16 cellular contexts compared by ENCODE assay signal in genomic region chrX:63354484-63354883, GRCh38.
"Had no signal": no experiment of that assay in that cellular context is flagged by ENCODE, and none has a peak within 500 bp of the region (broad histone marks: within the 10 kb centered on the region; RNA-seq: fewer than 3 reads in every experiment).

No MANE protein-coding gene starts in this region.

- H3K36me3 Mint-ChIP-seq: activated CD4-positive, alpha-beta memory T cell treated with anti-CD3 and anti-CD28 coated beads for 36 hours; natural killer cell treated with Interleukin-12 subunit alpha and Interleukin-12 subunit beta and Interleukin-15 and Interleukin-18, amount 100 ng/mL, for 72 hours; stimulated activated memory B cell treated with anti-CD40 and anti-IgM and Interleukin-4, amounts not matched to agents 10 μg/mL and 1 μg/mL and 100 μg/mL, for 72 hours had no signal

- H3K4me3 Mint-ChIP-seq: activated CD4-positive, alpha-beta memory T cell treated with anti-CD3 and anti-CD28 coated beads for 36 hours; activated CD4-positive, alpha-beta T cell treated with anti-CD3 and anti-CD28 coated beads for 36 hours; activated T-cell treated with anti-CD3 and anti-CD28 coated beads, Interleukin-2, amount 50 U/mL, for 4 hours; natural killer cell treated with Interleukin-12 subunit alpha and Interleukin-12 subunit beta and Interleukin-15 and Interleukin-18, amount 100 ng/mL, for 72 hours; stimulated activated memory B cell treated with anti-CD40 and anti-IgM and Interleukin-4, amounts not matched to agents 10 μg/mL and 1 μg/mL and 100 μg/mL, for 72 hours had no signal

- H3K4me3 ChIP-seq: dorsolateral prefrontal cortex, esophagus muscularis mucosa, transverse colon had no signal

- H3K27ac Mint-ChIP-seq: activated CD4-positive, alpha-beta memory T cell treated with anti-CD3 and anti-CD28 coated beads for 36 hours; activated CD4-positive, alpha-beta T cell treated with anti-CD3 and anti-CD28 coated beads for 36 hours; natural killer cell treated with Interleukin-12 subunit alpha and Interleukin-12 subunit beta and Interleukin-15 and Interleukin-18, amount 100 ng/mL, for 72 hours; stimulated activated memory B cell treated with anti-CD40 and anti-IgM and Interleukin-4, amounts not matched to agents 10 μg/mL and 1 μg/mL and 100 μg/mL, for 72 hours had no signal

- DNase-seq: activated CD4-positive, alpha-beta memory T cell treated with anti-CD3 and anti-CD28 coated beads for 36 hours; activated CD4-positive, alpha-beta T cell treated with anti-CD3 and anti-CD28 coated beads for 36 hours; activated effector memory CD4-positive, alpha-beta T cell treated with Interleukin-2 at 50 U/mL for 16 hours; activated naive CD4-positive, alpha-beta T cell treated with anti-CD3 and anti-CD28 coated beads, Interleukin-2, amount 50 U/mL, for 16 hours; activated T-cell treated with anti-CD3 and anti-CD28 coated beads, Interleukin-2, amount 50 U/mL, for 4 hours; dorsolateral prefrontal cortex; hippocampal formation; left ventricle myocardium superior; mesenchymal stem cell; nucleus accumbens; posterior cingulate gyrus; transverse colon; WERI-Rb-1 had no signal

- H3K27me3 Mint-ChIP-seq: activated CD4-positive, alpha-beta memory T cell treated with anti-CD3 and anti-CD28 coated beads for 36 hours; activated CD4-positive, alpha-beta T cell treated with anti-CD3 and anti-CD28 coated beads for 36 hours; stimulated activated memory B cell treated with anti-CD40 and anti-IgM and Interleukin-4, amounts not matched to agents 10 μg/mL and 1 μg/mL and 100 μg/mL, for 72 hours had no signal

- ATAC-seq: activated CD4-positive, alpha-beta T cell treated with anti-CD3 and anti-CD28 coated beads for 36 hours; activated T-cell treated with anti-CD3 and anti-CD28 coated beads, Interleukin-2, amount 50 U/mL, for 4 hours; left ventricle myocardium superior; natural killer cell treated with Interleukin-12 subunit alpha and Interleukin-12 subunit beta and Interleukin-15 and Interleukin-18, amount 100 ng/mL, for 72 hours; stimulated activated memory B cell treated with anti-CD40 and anti-IgM and Interleukin-4, amounts not matched to agents 10 μg/mL and 1 μg/mL and 100 μg/mL, for 72 hours had no signal

- H3K9me3 Mint-ChIP-seq: activated CD4-positive, alpha-beta memory T cell treated with anti-CD3 and anti-CD28 coated beads for 36 hours; activated T-cell treated with anti-CD3 and anti-CD28 coated beads, Interleukin-2, amount 50 U/mL, for 4 hours; natural killer cell treated with Interleukin-12 subunit alpha and Interleukin-12 subunit beta and Interleukin-15 and Interleukin-18, amount 100 ng/mL, for 72 hours; stimulated activated memory B cell treated with anti-CD40 and anti-IgM and Interleukin-4, amounts not matched to agents 10 μg/mL and 1 μg/mL and 100 μg/mL, for 72 hours had no signal

- H3K9me3 ChIP-seq: esophagus muscularis mucosa, transverse colon had no signal

- H3K36me3 ChIP-seq: esophagus muscularis mucosa, transverse colon, WERI-Rb-1 had no signal

- H3K27me3 ChIP-seq: transverse colon had no signal

- H3K27ac ChIP-seq: dorsolateral prefrontal cortex, esophagus muscularis mucosa, transverse colon, WERI-Rb-1 had no signal
